ENCODE assay signal across 19 cellular contexts in the genomic region with DNA sequence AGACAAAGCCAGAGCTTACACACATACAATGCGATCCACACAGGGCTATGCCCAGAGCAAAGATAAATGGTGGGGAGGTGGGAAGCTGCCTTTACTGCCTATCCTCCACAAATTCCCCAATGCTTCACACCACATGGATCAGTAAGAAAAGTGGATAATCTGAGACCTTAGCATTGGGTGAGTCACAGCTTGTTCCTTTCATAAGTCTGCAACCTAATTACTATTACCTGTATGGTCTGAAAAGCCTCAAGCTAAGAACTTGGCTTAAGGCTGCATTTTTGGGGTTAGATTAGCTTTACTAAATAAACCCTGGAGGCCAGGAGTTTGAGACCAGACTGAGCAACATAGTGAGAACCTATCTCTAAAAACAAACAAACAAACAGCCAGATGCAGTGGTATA.
DNase-seq lines count a peak whose midpoint lies in the region; ATAC-seq, FAIRE-seq and TF ChIP-seq lines count a peak whose summit lies in the region.
"Had no signal": no experiment of that assay in that cellular context is flagged by ENCODE, and none has a peak within 500 bp of the region (broad histone marks: within the 10 kb centered on the region; RNA-seq: fewer than 3 reads in every experiment).

No MANE protein-coding gene starts in this region.

- H3K27me3 Mint-ChIP-seq in natural killer cell (ENCODE audit: low read depth in 2 of 2): no peaks in the 10 kb centered on the region

- H3K9me3 Mint-ChIP-seq in natural killer cell: peaks cover 5 to 11% of the 10 kb centered on the region in 2 donors

- H3K9me3 ChIP-seq in RWPE2 (ENCODE audit: severe bottlenecking): no peaks in the 10 kb centered on the region

- intact Hi-C loops in natural killer cell (cut with micrococcal nuclease): no loop called here

- peak overlapping the region; percentile 96 for H3K27ac ChIP-seq in RWPE2 (ENCODE audit: poor library complexity, severe bottlenecking)
- H3K27ac ChIP-seq: C4-2B had no signal

- no peaks in the 10 kb centered on the region for H3K4me1 Mint-ChIP-seq in natural killer cell

- no peaks in the 10 kb centered on the region for H3K36me3 ChIP-seq in RWPE2 (ENCODE audit: low read depth)

- no peak for FAIRE-seq in GM12891 (lab: Jason Lieb, UNC)
- FAIRE-seq: D721Med had no signal

- peak; percentile 19 for DNase-seq in LHCN-M2 (ENCODE audit: low read depth)
- no peak for DNase-seq in RWPE2 (ENCODE audit: low spot score)
- DNase-seq in epithelial cell of esophagus (ENCODE audit: low read depth): peak; percentile 64
- peak; percentile 80 for DNase-seq in renal cortical epithelial cell (ENCODE audit: low read depth)
- no peak for DNase-seq in natural killer cell
- DNase-seq in GM12891 (ENCODE audit: insufficient read length, low spot score): no peak
- DNase-seq in occipital lobe (lab: John Stamatoyannopoulos, UW): no peak
- no peak for DNase-seq in NCI-H1694 (lab: John Stamatoyannopoulos, UW)
- DNase-seq: GOT3, KBM-7, NCI-H1417 treated with DMSO at 0.1 percent for 48 hours, NCI-H1930, NCI-H345, NCI-H526 treated with DMSO at 0.1 percent for 48 hours, OCI-M1, SHP77 treated with DMSO at 0.1 percent for 48 hours had no signal

- H3K4me3 ChIP-seq in RWPE2 (ENCODE audit: severe bottlenecking): no peak overlapping the region
- H3K4me3 ChIP-seq in epithelial cell of esophagus (ENCODE audit: low read length): no peak overlapping the region

- peaks cover 57% of the 10 kb centered on the region for H3K4me1 ChIP-seq in RWPE2 (ENCODE audit: insufficient read depth, poor library complexity, severe bottlenecking)

- H3K27ac Mint-ChIP-seq in natural killer cell: no peak overlapping the region

- no peaks in the 10 kb centered on the region for H3K36me3 Mint-ChIP-seq in natural killer cell

- H3K4me3 Mint-ChIP-seq in natural killer cell: no peak overlapping the region

- no peaks in the 10 kb centered on the region for H3K27me3 ChIP-seq in RWPE2 (ENCODE audit: insufficient read depth, poor library complexity, severe bottlenecking)

- TF ChIP-seq CTCF in RWPE2 (IDR thresholded peaks at IDR 0.05; ENCODE audit: poor library complexity, severe bottlenecking): no peak
- TF ChIP-seq CTCF in epithelial cell of esophagus (IDR thresholded peaks at IDR 0.05; ENCODE audit: insufficient read depth, low read depth, low read length, missing control alignments): no peak
- TF ChIP-seq CTCF in natural killer cell (IDR thresholded peaks at IDR 0.05): no peak

- no peak for TF ChIP-seq POLR2A in GM12891 (IDR thresholded peaks at IDR 0.05; ENCODE audit: low read depth, low read length)

- ATAC-seq in RWPE2 (ENCODE audit: low read depth): peak; percentile 53
- no peak for ATAC-seq in natural killer cell
- ATAC-seq: SK-N-SH treated with all-trans-retinoic acid at 6 μM for 48 hours had no signal

TF ChIP-seq in GM12891, 5 proteins besides CTCF, POLR2A, EP300 and RAD21:
- no peak for TF ChIP-seq TAF1 (IDR thresholded peaks at IDR 0.05; ENCODE audit: low read depth, low read length)
- TF ChIP-seq POU2F2 (IDR thresholded peaks at IDR 0.05; ENCODE audit: low read depth, low read length): no peak
- no peak for TF ChIP-seq SPI1 (IDR thresholded peaks at IDR 0.05; ENCODE audit: low read depth, low read length)
- TF ChIP-seq PAX5 (IDR thresholded peaks at IDR 0.05; ENCODE audit: insufficient read depth, low read length, severe bottlenecking): no peak
- no peak for TF ChIP-seq POLR2AphosphoS5 (IDR thresholded peaks at IDR 0.05; ENCODE audit: low read depth, low read length)

Comparison
In these comparisons a context has a peak if more than half of its experiments do, and no peak if none do; other contexts are left out.
1. DNase-seq: peak in LHCN-M2 (single experiment), epithelial cell of esophagus (single experiment) and renal cortical epithelial cell (single experiment); none in RWPE2 (single experiment), natural killer cell (single experiment), GM12891 (single experiment), occipital lobe (single experiment) and NCI-H1694 (single experiment).